ENCODE assay signal across 1 cellular context in the genomic region with DNA sequence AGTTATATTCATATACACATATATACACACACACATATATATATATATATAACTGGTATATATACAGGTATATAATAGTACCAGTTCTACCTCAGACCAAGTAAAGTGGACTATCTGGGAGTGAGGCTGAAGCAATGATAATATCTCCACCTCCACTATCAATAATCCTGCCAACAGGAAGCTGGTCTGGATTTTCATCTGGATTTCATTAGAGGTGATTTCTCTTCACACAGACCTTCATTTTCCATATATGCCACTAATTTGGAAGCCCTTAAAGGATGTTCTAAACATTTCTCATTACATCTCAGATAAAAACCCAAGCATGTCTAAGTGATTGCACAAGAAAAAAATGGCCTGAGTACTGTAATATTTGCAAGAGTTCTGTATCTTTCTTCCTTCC.
TF ChIP-seq lines count a peak whose summit lies in the region.

No MANE protein-coding gene starts in this region.

TF ChIP-seq in GM23338, 12 proteins besides CTCF, POLR2A, EP300 and RAD21 (continued from another document):
- TF ChIP-seq, protein P1, sequence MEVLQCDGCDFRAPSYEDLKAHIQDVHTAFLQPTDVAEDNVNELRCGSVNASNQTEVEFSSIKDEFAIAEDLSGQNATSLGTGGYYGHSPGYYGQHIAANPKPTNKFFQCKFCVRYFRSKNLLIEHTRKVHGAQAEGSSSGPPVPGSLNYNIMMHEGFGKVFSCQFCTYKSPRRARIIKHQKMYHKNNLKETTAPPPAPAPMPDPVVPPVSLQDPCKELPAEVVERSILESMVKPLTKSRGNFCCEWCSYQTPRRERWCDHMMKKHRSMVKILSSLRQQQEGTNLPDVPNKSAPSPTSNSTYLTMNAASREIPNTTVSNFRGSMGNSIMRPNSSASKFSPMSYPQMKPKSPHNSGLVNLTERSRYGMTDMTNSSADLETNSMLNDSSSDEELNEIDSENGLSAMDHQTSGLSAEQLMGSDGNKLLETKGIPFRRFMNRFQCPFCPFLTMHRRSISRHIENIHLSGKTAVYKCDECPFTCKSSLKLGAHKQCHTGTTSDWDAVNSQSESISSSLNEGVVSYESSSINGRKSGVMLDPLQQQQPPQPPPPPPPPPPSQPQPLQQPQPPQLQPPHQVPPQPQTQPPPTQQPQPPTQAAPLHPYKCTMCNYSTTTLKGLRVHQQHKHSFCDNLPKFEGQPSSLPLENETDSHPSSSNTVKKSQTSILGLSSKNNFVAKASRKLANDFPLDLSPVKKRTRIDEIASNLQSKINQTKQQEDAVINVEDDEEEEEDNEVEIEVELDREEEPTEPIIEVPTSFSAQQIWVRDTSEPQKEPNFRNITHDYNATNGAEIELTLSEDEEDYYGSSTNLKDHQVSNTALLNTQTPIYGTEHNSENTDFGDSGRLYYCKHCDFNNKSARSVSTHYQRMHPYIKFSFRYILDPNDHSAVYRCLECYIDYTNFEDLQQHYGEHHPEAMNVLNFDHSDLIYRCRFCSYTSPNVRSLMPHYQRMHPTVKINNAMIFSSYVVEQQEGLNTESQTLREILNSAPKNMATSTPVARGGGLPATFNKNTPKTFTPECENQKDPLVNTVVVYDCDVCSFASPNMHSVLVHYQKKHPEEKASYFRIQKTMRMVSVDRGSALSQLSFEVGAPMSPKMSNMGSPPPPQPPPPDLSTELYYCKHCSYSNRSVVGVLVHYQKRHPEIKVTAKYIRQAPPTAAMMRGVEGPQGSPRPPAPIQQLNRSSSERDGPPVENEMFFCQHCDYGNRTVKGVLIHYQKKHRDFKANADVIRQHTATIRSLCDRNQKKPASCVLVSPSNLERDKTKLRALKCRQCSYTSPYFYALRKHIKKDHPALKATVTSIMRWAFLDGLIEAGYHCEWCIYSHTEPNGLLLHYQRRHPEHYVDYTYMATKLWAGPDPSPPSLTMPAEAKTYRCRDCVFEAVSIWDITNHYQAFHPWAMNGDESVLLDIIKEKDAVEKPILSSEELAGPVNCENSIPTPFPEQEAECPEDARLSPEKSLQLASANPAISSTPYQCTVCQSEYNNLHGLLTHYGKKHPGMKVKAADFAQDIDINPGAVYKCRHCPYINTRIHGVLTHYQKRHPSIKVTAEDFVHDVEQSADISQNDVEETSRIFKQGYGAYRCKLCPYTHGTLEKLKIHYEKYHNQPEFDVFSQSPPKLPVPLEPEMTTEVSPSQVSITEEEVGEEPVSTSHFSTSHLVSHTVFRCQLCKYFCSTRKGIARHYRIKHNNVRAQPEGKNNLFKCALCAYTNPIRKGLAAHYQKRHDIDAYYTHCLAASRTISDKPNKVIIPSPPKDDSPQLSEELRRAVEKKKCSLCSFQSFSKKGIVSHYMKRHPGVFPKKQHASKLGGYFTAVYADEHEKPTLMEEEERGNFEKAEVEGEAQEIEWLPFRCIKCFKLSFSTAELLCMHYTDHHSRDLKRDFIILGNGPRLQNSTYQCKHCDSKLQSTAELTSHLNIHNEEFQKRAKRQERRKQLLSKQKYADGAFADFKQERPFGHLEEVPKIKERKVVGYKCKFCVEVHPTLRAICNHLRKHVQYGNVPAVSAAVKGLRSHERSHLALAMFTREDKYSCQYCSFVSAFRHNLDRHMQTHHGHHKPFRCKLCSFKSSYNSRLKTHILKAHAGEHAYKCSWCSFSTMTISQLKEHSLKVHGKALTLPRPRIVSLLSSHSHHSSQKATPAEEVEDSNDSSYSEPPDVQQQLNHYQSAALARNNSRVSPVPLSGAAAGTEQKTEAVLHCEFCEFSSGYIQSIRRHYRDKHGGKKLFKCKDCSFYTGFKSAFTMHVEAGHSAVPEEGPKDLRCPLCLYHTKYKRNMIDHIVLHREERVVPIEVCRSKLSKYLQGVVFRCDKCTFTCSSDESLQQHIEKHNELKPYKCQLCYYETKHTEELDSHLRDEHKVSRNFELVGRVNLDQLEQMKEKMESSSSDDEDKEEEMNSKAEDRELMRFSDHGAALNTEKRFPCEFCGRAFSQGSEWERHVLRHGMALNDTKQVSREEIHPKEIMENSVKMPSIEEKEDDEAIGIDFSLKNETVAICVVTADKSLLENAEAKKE (CRISPR knock-in tag; IDR thresholded peaks at IDR 0.05): no peak
